In the genomic region with DNA sequence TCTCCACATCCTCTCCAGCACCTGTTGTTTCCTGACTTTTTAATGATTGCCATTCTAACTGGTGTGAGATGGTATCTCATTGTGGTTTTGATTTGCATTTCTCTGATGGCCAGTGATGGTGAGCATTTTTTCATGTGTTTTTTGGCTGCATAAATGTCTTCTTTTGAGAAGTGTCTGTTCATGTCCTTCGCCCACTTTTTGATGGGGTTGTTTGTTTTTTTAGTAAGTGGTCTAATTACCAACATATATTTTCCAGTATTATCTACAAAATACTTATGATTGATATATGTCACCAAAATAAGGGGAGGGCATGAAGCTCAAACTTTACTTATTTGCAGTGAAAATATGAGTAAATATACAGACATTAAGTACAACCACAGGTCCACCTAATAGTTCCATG, we compare ENCODE assay signal across 5 cellular contexts. TPM values are rescaled to one million over a fixed set of nuclear protein-coding genes. Genes with fewer than 3 reads are reported as not detected.
"Had no signal": no experiment of that assay in that cellular context is flagged by ENCODE, and none has a peak within 500 bp of the region (broad histone marks: within the 10 kb centered on the region; RNA-seq: fewer than 3 reads in every experiment).

No MANE protein-coding gene starts in this region.

RNA-seq across cellular contexts. Expression of gene FBLL1, which starts 45.1 kb away (rescaled TPM):
- total RNA-seq: subcutaneous adipose tissue, thoracic aorta, tibial nerve, upper lobe of right lung, vagina had no signal
